ENCODE assay signal across 8 cellular contexts in genomic region chr9:130846487-130847305, GRCh38. TPM values are rescaled to one million over a fixed set of nuclear protein-coding genes. Genes with fewer than 3 reads are reported as not detected.
DNase-seq lines count a peak whose midpoint lies in the region; ATAC-seq and TF ChIP-seq lines count a peak whose summit lies in the region.
"Had no signal": no experiment of that assay in that cellular context is flagged by ENCODE, and none has a peak within 500 bp of the region (broad histone marks: within the 10 kb centered on the region; RNA-seq: fewer than 3 reads in every experiment).

No MANE protein-coding gene starts in this region.

- no peak for TF ChIP-seq CTCF in PC-9 (conservative IDR thresholded peaks at IDR 0.05)
- TF ChIP-seq CTCF in mesothelial cell of epicardium (IDR thresholded peaks at IDR 0.05; ENCODE audit: unreplicated experiment) = no peak

- H3K9me3 Mint-ChIP-seq in mesothelial cell of epicardium = no peaks in the 10 kb centered on the region
- H3K9me3 Mint-ChIP-seq: stimulated activated naive CD8-positive, alpha-beta T cell treated with anti-CD3 and anti-CD28 coated beads, Interleukin-15, Interleukin-2, amounts not matched to agents 100 ng/mL and 50 ng/mL, for 24 hours had no signal

- H3K36me3 ChIP-seq in PC-9 (ENCODE audit: low read depth) = no peaks in the 10 kb centered on the region
- no peaks in the 10 kb centered on the region for H3K36me3 ChIP-seq in endocrine pancreas (ENCODE audit: control insufficient read depth, insufficient read depth, low read length)
- no peaks in the 10 kb centered on the region for H3K36me3 ChIP-seq in urinary bladder (ENCODE audit: insufficient read depth)

- H3K4me3 Mint-ChIP-seq in mesothelial cell of epicardium = peak overlapping the region; percentile 40
- H3K4me3 Mint-ChIP-seq: stimulated activated naive CD8-positive, alpha-beta T cell treated with anti-CD3 and anti-CD28 coated beads, Interleukin-15, Interleukin-2, amounts not matched to agents 100 ng/mL and 50 ng/mL, for 24 hours had no signal

- H3K27me3 Mint-ChIP-seq in mesothelial cell of epicardium (ENCODE audit: low read depth) = no peaks in the 10 kb centered on the region
- H3K27me3 Mint-ChIP-seq: stimulated activated naive CD8-positive, alpha-beta T cell treated with anti-CD3 and anti-CD28 coated beads, Interleukin-15, Interleukin-2, amounts not matched to agents 100 ng/mL and 50 ng/mL, for 24 hours had no signal

- intact Hi-C loops in PC-9 (cut with micrococcal nuclease; ENCODE audit: unreplicated experiment) = no loop called here

- peak in 1 of 2 experiments; percentile 38 for DNase-seq in PC-9
- DNase-seq in mesothelial cell of epicardium (ENCODE audit: low spot score in 2 of 2, unreplicated experiment in 2 of 2) = no peak
- no peak for DNase-seq in DMS79 (lab: John Stamatoyannopoulos, UW)
- DNase-seq in occipital lobe (lab: John Stamatoyannopoulos, UW) = no peak

- H3K4me1 ChIP-seq in PC-9 (replicated peaks; ENCODE audit: insufficient read depth) (peaks cover 9% of the 10 kb centered on the region), endocrine pancreas (ENCODE audit: control insufficient read depth, insufficient read depth, low read length) (peaks cover 4% of the 10 kb centered on the region), urinary bladder (ENCODE audit: insufficient read depth) (no peaks in the 10 kb centered on the region)

- POLR2A ChIA-PET in PC-9 (lab: Charles Lee; ENCODE audit: unreplicated experiment) = interaction anchor here (0.7 kb wide), 2 partner anchors 14 to 46 kb away, joined by 4 read pairs; no protein-coding TSS in a partner anchor

- H3K79me2 ChIP-seq in PC-9 (ENCODE audit: low read depth) = peaks cover 57% of the 10 kb centered on the region

- H3K27ac Mint-ChIP-seq in mesothelial cell of epicardium = peak overlapping the region; percentile 97
- H3K27ac Mint-ChIP-seq: stimulated activated naive CD8-positive, alpha-beta T cell treated with anti-CD3 and anti-CD28 coated beads, Interleukin-15, Interleukin-2, amounts not matched to agents 100 ng/mL and 50 ng/mL, for 24 hours had no signal

- H3K36me3 Mint-ChIP-seq in mesothelial cell of epicardium = peaks cover 5% of the 10 kb centered on the region

- 11% methylated on average over 12 of the region's 12 CpGs for WGBS in urinary bladder

- H3K9ac ChIP-seq in endocrine pancreas (ENCODE audit: control insufficient read depth, insufficient read depth, low read length) = no peak overlapping the region

- H3K27me3 ChIP-seq in PC-9 (ENCODE audit: insufficient read depth, low read depth) = no peaks in the 10 kb centered on the region
- H3K27me3 ChIP-seq in endocrine pancreas (ENCODE audit: control insufficient read depth, insufficient read depth, low read length) = no peaks in the 10 kb centered on the region

- no peak overlapping the region for H3K4me2 ChIP-seq in PC-9

- H3K4me3 ChIP-seq in PC-9 = no peak overlapping the region
- H3K4me3 ChIP-seq in endocrine pancreas (ENCODE audit: control insufficient read depth, insufficient read depth, low read length) = peak overlapping the region; percentile 1
- no peak overlapping the region for H3K4me3 ChIP-seq in urinary bladder (ENCODE audit: low read depth, low read length)

- peaks cover 5% of the 10 kb centered on the region; the same call in 1 of the 2 replicates for H3F3A ChIP-seq in PC-9 (ENCODE audit: insufficient read depth, low read depth)

- no TSS peak for BruUV-seq in PC-9 (replicated peaks; lab: Mats Ljungman, UMichigan)

- CTCF ChIA-PET in PC-9 (lab: Charles Lee) = no interaction called here

- no peak overlapping the region for H2AFZ ChIP-seq in PC-9

- ATAC-seq in GM18909 (IDR thresholded peaks at IDR 0.05; ENCODE audit: poor library complexity, unreplicated experiment) = no peak

- no peaks in the 10 kb centered on the region for H3K9me2 ChIP-seq in PC-9 (ENCODE audit: insufficient read depth)

- H3K9me3 ChIP-seq in PC-9 (ENCODE audit: insufficient read depth, low read depth) (no peaks in the 10 kb centered on the region), endocrine pancreas (ENCODE audit: control insufficient read depth, low read length) (no peaks in the 10 kb centered on the region)

- H3K27ac ChIP-seq in PC-9 (peak overlapping the region; percentile 1; the same call in 1 of the 2 replicates), urinary bladder (ENCODE audit: low read depth) (peak overlapping the region; percentile 93)

- peaks cover 20% of the 10 kb centered on the region for H4K20me1 ChIP-seq in PC-9 (ENCODE audit: insufficient read depth)

- peaks cover 59% of the 10 kb centered on the region for H3K4me1 Mint-ChIP-seq in mesothelial cell of epicardium

RNA-seq across cellular contexts. Expression of gene ABL1, which starts 11.6 kb away (rescaled TPM):
- 48.6 and 54.8 TPM in 2 replicates for total RNA-seq in PC-9 (2021)
- total RNA-seq in mesothelial cell of epicardium = 112 to 118 TPM (median 117 TPM) in 3 replicates
- 46.5 TPM for total RNA-seq in urinary bladder
- 125 TPM for polyA plus RNA-seq in urinary bladder
- total RNA-seq in occipital lobe = 25.1 TPM

RNA-seq across cellular contexts. Expression of gene QRFP, which starts 49.9 kb away (rescaled TPM):
- total RNA-seq in PC-9 (2021) = not detected in 2 replicates
- total RNA-seq in mesothelial cell of epicardium = not detected in 3 replicates
- not detected for total RNA-seq in urinary bladder
- 0.15 TPM for polyA plus RNA-seq in urinary bladder
- total RNA-seq in occipital lobe = not detected
